ENCODE assay signal across 5 cellular contexts in the genomic region with DNA sequence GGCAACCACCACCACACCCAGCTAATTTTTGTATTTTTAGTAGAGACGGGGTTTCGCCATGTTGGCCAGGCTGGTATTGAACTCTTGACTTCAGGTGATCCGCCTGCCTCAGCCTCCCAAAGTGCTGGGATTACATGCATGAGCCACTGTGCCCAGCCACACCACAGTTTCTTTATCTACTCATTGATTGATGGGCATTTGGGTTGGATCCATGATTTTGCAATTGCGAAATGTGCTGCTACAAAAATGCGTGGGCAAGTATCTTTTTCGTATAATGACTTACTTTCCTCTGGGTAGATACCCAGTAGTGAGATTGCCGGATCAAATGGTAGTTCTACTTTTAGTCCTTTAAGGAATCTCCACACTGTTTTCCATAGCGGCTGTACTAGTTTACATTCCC.
DNase-seq lines count a peak whose midpoint lies in the region; ATAC-seq and TF ChIP-seq lines count a peak whose summit lies in the region.
"Not testable (repeated sequence)": the region's sequence is repeated elsewhere in the genome, so short reads cannot be mapped to it uniquely, and the experiment has no call there.

No MANE protein-coding gene starts in this region.

- POLR2A ChIA-PET in IMR-90 (lab: Charles Lee; ENCODE audit: unreplicated experiment), result not testable (repeated sequence)
- POLR2A ChIA-PET in MCF 10A (lab: Yijun Ruan, JAX), result interaction anchor here (0.7 kb wide), 1 partner anchor 575 kb away, joined by 3 read pairs; no protein-coding TSS in a partner anchor

- not testable (repeated sequence) for H3K27ac Mint-ChIP-seq in MCF 10A (ENCODE audit: low read depth, unreplicated experiment)

- not testable (repeated sequence) for H2BK15ac ChIP-seq in IMR-90 (ENCODE audit: low read depth, low read length)

- not testable (repeated sequence) for H2AFZ ChIP-seq in IMR-90 (replicated peaks; ENCODE audit: low read length, poor library complexity)

- H2BK120ac ChIP-seq in IMR-90 (ENCODE audit: low read depth, low read length), result not testable (repeated sequence)

- H2BK20ac ChIP-seq in IMR-90 (ENCODE audit: low read depth, low read length), result not testable (repeated sequence)

- not testable (repeated sequence) for H3K9me3 ChIP-seq in IMR-90 (ENCODE audit: control insufficient read depth, insufficient read depth, low read length); adrenal gland (replicated peaks in 1 of 3); right lobe of liver

- not testable (repeated sequence) for ATAC-seq in IMR-90 (ENCODE audit: low read depth)
- ATAC-seq in left lobe of liver (peak; percentile 58), right lobe of liver (peak in 3 of 4 donors; percentile 48 to 84 (median 67))

- H3K4me3 Mint-ChIP-seq in MCF 10A (ENCODE audit: unreplicated experiment), result not testable (repeated sequence)

- not testable (repeated sequence) for H4K20me1 ChIP-seq in IMR-90 (ENCODE audit: insufficient read depth, low read length)

- not testable (repeated sequence) for H3K14ac ChIP-seq in IMR-90 (replicated peaks; ENCODE audit: low read depth, low read length)

- H4K8ac ChIP-seq in IMR-90 (ENCODE audit: low read depth in 2 of 2, low read length in 2 of 2), result not testable (repeated sequence)

- not testable (repeated sequence) for H3K9me3 Mint-ChIP-seq in MCF 10A (ENCODE audit: unreplicated experiment)

- not testable (repeated sequence) for H3K4me1 Mint-ChIP-seq in MCF 10A (ENCODE audit: insufficient read depth, unreplicated experiment)

- not testable (repeated sequence) for H3K36me3 ChIP-seq in IMR-90 (ENCODE audit: control insufficient read depth, insufficient read depth, low read length); adrenal gland (replicated peaks in 1 of 2); right lobe of liver

- not testable (repeated sequence) for H3K27me3 Mint-ChIP-seq in MCF 10A (ENCODE audit: insufficient read depth, unreplicated experiment)

- not testable (repeated sequence) for H2BK5ac ChIP-seq in IMR-90 (ENCODE audit: low read depth, low read length, poor library complexity, severe bottlenecking)

- H3K4ac ChIP-seq in IMR-90 (ENCODE audit: low read depth, low read length), result not testable (repeated sequence)

- not testable (repeated sequence) for H3K4me1 ChIP-seq in IMR-90 (ENCODE audit: control insufficient read depth, insufficient read depth, low read length); adrenal gland (replicated peaks in 1 of 2); right lobe of liver

- H4K5ac ChIP-seq in IMR-90 (ENCODE audit: low read depth, low read length), result not testable (repeated sequence)

- H3K4me2 ChIP-seq in IMR-90 (ENCODE audit: low read depth, low read length), result not testable (repeated sequence)

- H3K4me3 ChIP-seq in IMR-90 (ENCODE audit: insufficient read depth, low read depth, low read length); adrenal gland; right lobe of liver: not testable (repeated sequence)

- TF ChIP-seq CTCF in IMR-90 (conservative IDR thresholded peaks at IDR 0.05; ENCODE audit: low read depth, low read length); adrenal gland (IDR thresholded peaks at IDR 0.05); MCF 10A (IDR thresholded peaks at IDR 0.05; ENCODE audit: unreplicated experiment); right lobe of liver (IDR thresholded peaks at IDR 0.05): not testable (repeated sequence)

- H3K36me3 Mint-ChIP-seq in MCF 10A (ENCODE audit: insufficient read depth, unreplicated experiment), result not testable (repeated sequence)

- not testable (repeated sequence) for H3K18ac ChIP-seq in IMR-90 (ENCODE audit: low read depth, low read length)

- not testable (repeated sequence) for H4K91ac ChIP-seq in IMR-90 (ENCODE audit: insufficient read depth, low read depth, low read length)

- H3K9me1 ChIP-seq in IMR-90 (ENCODE audit: insufficient read depth, low read length), result not testable (repeated sequence)

- not testable (repeated sequence) for TF ChIP-seq POLR2A in IMR-90 (IDR thresholded peaks at IDR 0.05; ENCODE audit: low read depth, low read length); adrenal gland (IDR thresholded peaks at IDR 0.05); right lobe of liver (IDR thresholded peaks at IDR 0.05)

- H3K27ac ChIP-seq in IMR-90 (ENCODE audit: insufficient read depth, low read length); adrenal gland; right lobe of liver: not testable (repeated sequence)

- DNase-seq in IMR-90, result not testable (repeated sequence)
- DNase-seq in adrenal gland (peak in 4 of 7 donors; percentile 12 to 52 (median 42)), MCF 10A (ENCODE audit: unreplicated experiment) (peak; percentile 33), left lobe of liver (ENCODE audit: low spot score) (peak; percentile 59), right lobe of liver (peak in 2 of 3 donors; percentile 31 to 54)

- not testable (repeated sequence) for TF ChIP-seq RAD21 in IMR-90 (IDR thresholded peaks at IDR 0.05; ENCODE audit: low read length)

- intact Hi-C loops in IMR-90 (cut with micrococcal nuclease); adrenal gland (cut with DNase I); MCF 10A (cut with micrococcal nuclease); right lobe of liver (cut with DNase I): not testable (repeated sequence)

- H3K79me1 ChIP-seq in IMR-90 (ENCODE audit: low read depth in 1 of 2, low read length in 2 of 2), result not testable (repeated sequence)

- WGBS in IMR-90 (ENCODE audit: extremely low coverage in 2 of 2, insufficient read length in 1 of 2), 2 experiments, result 92% methylated on average over 2 of the region's 8 CpGs; no CpG with 5 or more reads in 1 of the 2 experiments
- WGBS in adrenal gland, 4 donors, result 67 to 84% (median 78%) methylated on average over 8 of the region's 8 CpGs
- 39% methylated on average over 5 of the region's 8 CpGs for WGBS in right lobe of liver (ENCODE audit: insufficient coverage, low coverage, low lambda C conversion rate, missing lambda C conversion rate)

- BruUV-seq in IMR-90 (replicated peaks; lab: Mats Ljungman, UMichigan); MCF 10A (replicated peaks; lab: Mats Ljungman, UMichigan): not testable (repeated sequence)

- H3K23ac ChIP-seq in IMR-90 (ENCODE audit: low read depth, low read length), result not testable (repeated sequence)

- H2AK5ac ChIP-seq in IMR-90 (ENCODE audit: low read depth, low read length), result not testable (repeated sequence)

- H3K56ac ChIP-seq in IMR-90 (ENCODE audit: extremely low read depth, insufficient read depth, low read length), result not testable (repeated sequence)

- H2AK9ac ChIP-seq in IMR-90 (replicated peaks; ENCODE audit: low read depth, low read length, poor library complexity), result not testable (repeated sequence)

- not testable (repeated sequence) for H3K9ac ChIP-seq in IMR-90 (ENCODE audit: low read depth, low read length)

- dilution Hi-C loops in IMR-90 (cut with HindIII; ENCODE audit: low sequenced_read_pairs, unreplicated experiment), result not testable (repeated sequence)

- in situ Hi-C loops in IMR-90 (cut with MboI; ENCODE audit: low sequenced_read_pairs), result not testable (repeated sequence)

- H3K27me3 ChIP-seq in IMR-90 (ENCODE audit: control insufficient read depth, insufficient read depth, low read length); adrenal gland; right lobe of liver: not testable (repeated sequence)

- CTCF ChIA-PET in IMR-90 (lab: Yijun Ruan, JAX), result not testable (repeated sequence)
- CTCF ChIA-PET in MCF 10A (lab: Yijun Ruan, JAX), result interaction anchor here (0.6 to 0.8 kb wide), 2 partner anchors 15 to 628 kb away, joined by 3 read pairs; no protein-coding TSS in a partner anchor

TF ChIP-seq in IMR-90, 13 proteins besides CTCF, POLR2A, EP300 and RAD21:
- 0 out of 2 replicates have a peak, but pooled peaks have one; percentile 15 for TF ChIP-seq CEBPB (IDR thresholded peaks at IDR 0.05; ENCODE audit: low read depth, low read length)
TF ChIP-seq in IMR-90: peak in this region for 1; not testable (repeated sequence) for 12.
